ENCODE assay signal across 8 cellular contexts in genomic region chr17:50541402-50541915, GRCh38. TPM values are rescaled to one million over a fixed set of nuclear protein-coding genes. Genes with fewer than 3 reads are reported as not detected.
DNase-seq lines count a peak whose midpoint lies in the region; ATAC-seq and TF ChIP-seq lines count a peak whose summit lies in the region.

No MANE protein-coding gene starts in this region.

- peak overlapping the region; percentile 65 for H3K27ac ChIP-seq in cingulate gyrus (ENCODE audit: low read depth, low read length)

- H3K4me3 Mint-ChIP-seq in nephron: peak overlapping the region; percentile 77 to 82 (median 81)

- H3K9me3 Mint-ChIP-seq in nephron: no peaks in the 10 kb centered on the region

- H3K27ac Mint-ChIP-seq in nephron: peak overlapping the region in 2 of 3 experiments; percentile 51 to 57

- no peak for TF ChIP-seq CTCF in AG10803 (conservative IDR thresholded peaks at IDR 0.05; ENCODE audit: low read length)
- TF ChIP-seq CTCF in nephron (IDR thresholded peaks at IDR 0.05; ENCODE audit: unreplicated experiment in 3 of 3): no peak

- DNase-seq in AG10803 (ENCODE audit: low read depth): no peak
- DNase-seq in Jurkat, Clone E6-1 (ENCODE audit: low read depth, low spot score): no peak
- no peak for DNase-seq in 8988T
- no peak for DNase-seq in DMS79 treated with DMSO at 0.1 percent for 48 hours (lab: John Stamatoyannopoulos, UW)

- H3K4me3 ChIP-seq in AG10803 (ENCODE audit: low read length): peak overlapping the region; percentile 65
- peak overlapping the region; percentile 67 for H3K4me3 ChIP-seq in Jurkat, Clone E6-1 (ENCODE audit: low read length)

- peaks cover 19% of the 10 kb centered on the region for H3K27me3 Mint-ChIP-seq in nephron (ENCODE audit: low read depth)

- ATAC-seq in GM19395 (IDR thresholded peaks at IDR 0.05; ENCODE audit: unreplicated experiment) (no peak), GM19463 (IDR thresholded peaks at IDR 0.05; ENCODE audit: unreplicated experiment) (no peak)

- H3K4me1 Mint-ChIP-seq in nephron: peaks cover 26% of the 10 kb centered on the region

- H3K36me3 Mint-ChIP-seq in nephron (ENCODE audit: low read depth): no peaks in the 10 kb centered on the region

RNA-seq across cellular contexts. Expression of gene SPATA20, which starts 5.5 kb away (rescaled TPM):
- polyA plus RNA-seq in Jurkat, Clone E6-1 (2012; ENCODE audit: insufficient read depth, insufficient read length): 10.9 TPM

RNA-seq across cellular contexts. Expression of gene EPN3, which starts 8.9 kb away (rescaled TPM):
- polyA plus RNA-seq in Jurkat, Clone E6-1 (2012; ENCODE audit: insufficient read depth, insufficient read length): not detected

RNA-seq across cellular contexts. Expression of gene CACNA1G, which starts 19.1 kb away (rescaled TPM):
- polyA plus RNA-seq in Jurkat, Clone E6-1 (2012; ENCODE audit: insufficient read depth, insufficient read length): not detected

RNA-seq across cellular contexts. Expression of gene MYCBPAP, which starts 33.2 kb away (rescaled TPM):
- polyA plus RNA-seq in Jurkat, Clone E6-1 (2012; ENCODE audit: insufficient read depth, insufficient read length): 9.7 TPM
